In the genomic region with DNA sequence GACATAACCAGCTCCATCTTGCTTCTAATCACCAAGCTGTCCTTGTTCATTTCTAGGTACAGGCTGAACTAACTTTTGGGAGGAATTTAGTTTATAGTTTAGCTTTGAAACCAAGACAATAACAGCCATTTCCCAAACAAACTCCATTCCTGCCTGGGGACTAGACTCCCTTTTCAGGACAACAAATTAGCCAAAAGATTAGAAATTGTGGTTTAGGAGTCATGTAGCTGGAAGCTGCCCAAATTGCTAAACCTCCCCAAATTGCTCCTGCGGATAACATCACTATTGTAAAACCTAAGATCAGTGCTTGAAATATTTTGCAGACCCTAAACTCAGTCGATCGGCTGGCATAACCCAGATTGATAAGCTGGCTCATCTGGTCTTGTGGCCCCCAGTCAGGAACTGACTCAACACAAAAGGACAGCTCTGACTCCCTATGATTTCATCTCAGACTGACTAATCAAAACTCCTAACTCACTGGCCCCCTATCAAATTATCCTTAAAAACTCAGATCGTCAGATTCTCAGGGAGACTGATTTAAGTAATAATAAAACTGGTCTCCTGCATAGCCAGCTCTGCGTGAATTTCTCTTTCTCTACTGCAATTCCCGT, we compare ENCODE assay signal across 17 cellular contexts. TPM values are rescaled to one million over a fixed set of nuclear protein-coding genes. Genes with fewer than 3 reads are reported as not detected.
"Had no signal": no experiment of that assay in that cellular context is flagged by ENCODE, and none has a peak within 500 bp of the region (broad histone marks: within the 10 kb centered on the region; RNA-seq: fewer than 3 reads in every experiment).

No MANE protein-coding gene starts in this region.

RNA-seq across cellular contexts. Expression of a gene that starts 12.5 kb away (rescaled TPM):
- total RNA-seq: esophagus mucosa, myocyte, right atrium auricular region, upper lobe of right lung had no signal

RNA-seq across cellular contexts. Expression of a gene that starts 42.7 kb away (rescaled TPM):
- total RNA-seq: aorta; cardiac muscle cell; esophagus mucosa; gastrocnemius medialis; left cardiac atrium; left ventricle myocardium superior; lung microvascular endothelial cell; mesenteric fat pad; mucosa of descending colon; myocyte; natural killer cell treated with Interleukin-12 subunit alpha and Interleukin-12 subunit beta and Interleukin-15 and Interleukin-18, amount 100 ng/mL, for 72 hours; omental fat pad; pulmonary artery endothelial cell; right atrium auricular region; suprapubic skin; upper lobe of right lung had no signal
- polyA plus RNA-seq: adipose tissue, aorta, cardiac muscle cell had no signal
